In genomic region chr1:84141177-84142003, GRCh38 we compare ENCODE assay signal across 2 cellular contexts.
TF ChIP-seq lines count a peak whose summit lies in the region.

No MANE protein-coding gene starts in this region.

TF ChIP-seq in liver, 16 proteins besides CTCF, POLR2A, EP300 and RAD21 (continued from another document):
- TF ChIP-seq GABPA (IDR thresholded peaks at IDR 0.05 in 1 of 2, conservative IDR thresholded peaks at IDR 0.05 in 1 of 2) (no peak), FOXA1 (IDR thresholded peaks at IDR 0.05) (no peak), ATF3 (IDR thresholded peaks at IDR 0.05) (no peak), TAF1 (conservative IDR thresholded peaks at IDR 0.05) (no peak), HNF4G (IDR thresholded peaks at IDR 0.05) (no peak), NR2F2 (IDR thresholded peaks at IDR 0.05) (no peak), JUND (IDR thresholded peaks at IDR 0.05) (no peak), RXRA (IDR thresholded peaks at IDR 0.05) (no peak), SP1 (IDR thresholded peaks at IDR 0.05) (no peak), FOXA2 (IDR thresholded peaks at IDR 0.05) (no peak)
- TF ChIP-seq, protein P1, sequence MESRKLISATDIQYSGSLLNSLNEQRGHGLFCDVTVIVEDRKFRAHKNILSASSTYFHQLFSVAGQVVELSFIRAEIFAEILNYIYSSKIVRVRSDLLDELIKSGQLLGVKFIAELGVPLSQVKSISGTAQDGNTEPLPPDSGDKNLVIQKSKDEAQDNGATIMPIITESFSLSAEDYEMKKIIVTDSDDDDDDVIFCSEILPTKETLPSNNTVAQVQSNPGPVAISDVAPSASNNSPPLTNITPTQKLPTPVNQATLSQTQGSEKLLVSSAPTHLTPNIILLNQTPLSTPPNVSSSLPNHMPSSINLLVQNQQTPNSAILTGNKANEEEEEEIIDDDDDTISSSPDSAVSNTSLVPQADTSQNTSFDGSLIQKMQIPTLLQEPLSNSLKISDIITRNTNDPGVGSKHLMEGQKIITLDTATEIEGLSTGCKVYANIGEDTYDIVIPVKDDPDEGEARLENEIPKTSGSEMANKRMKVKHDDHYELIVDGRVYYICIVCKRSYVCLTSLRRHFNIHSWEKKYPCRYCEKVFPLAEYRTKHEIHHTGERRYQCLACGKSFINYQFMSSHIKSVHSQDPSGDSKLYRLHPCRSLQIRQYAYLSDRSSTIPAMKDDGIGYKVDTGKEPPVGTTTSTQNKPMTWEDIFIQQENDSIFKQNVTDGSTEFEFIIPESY (IDR thresholded peaks at IDR 0.05), result no peak
- TF ChIP-seq, protein P2, sequence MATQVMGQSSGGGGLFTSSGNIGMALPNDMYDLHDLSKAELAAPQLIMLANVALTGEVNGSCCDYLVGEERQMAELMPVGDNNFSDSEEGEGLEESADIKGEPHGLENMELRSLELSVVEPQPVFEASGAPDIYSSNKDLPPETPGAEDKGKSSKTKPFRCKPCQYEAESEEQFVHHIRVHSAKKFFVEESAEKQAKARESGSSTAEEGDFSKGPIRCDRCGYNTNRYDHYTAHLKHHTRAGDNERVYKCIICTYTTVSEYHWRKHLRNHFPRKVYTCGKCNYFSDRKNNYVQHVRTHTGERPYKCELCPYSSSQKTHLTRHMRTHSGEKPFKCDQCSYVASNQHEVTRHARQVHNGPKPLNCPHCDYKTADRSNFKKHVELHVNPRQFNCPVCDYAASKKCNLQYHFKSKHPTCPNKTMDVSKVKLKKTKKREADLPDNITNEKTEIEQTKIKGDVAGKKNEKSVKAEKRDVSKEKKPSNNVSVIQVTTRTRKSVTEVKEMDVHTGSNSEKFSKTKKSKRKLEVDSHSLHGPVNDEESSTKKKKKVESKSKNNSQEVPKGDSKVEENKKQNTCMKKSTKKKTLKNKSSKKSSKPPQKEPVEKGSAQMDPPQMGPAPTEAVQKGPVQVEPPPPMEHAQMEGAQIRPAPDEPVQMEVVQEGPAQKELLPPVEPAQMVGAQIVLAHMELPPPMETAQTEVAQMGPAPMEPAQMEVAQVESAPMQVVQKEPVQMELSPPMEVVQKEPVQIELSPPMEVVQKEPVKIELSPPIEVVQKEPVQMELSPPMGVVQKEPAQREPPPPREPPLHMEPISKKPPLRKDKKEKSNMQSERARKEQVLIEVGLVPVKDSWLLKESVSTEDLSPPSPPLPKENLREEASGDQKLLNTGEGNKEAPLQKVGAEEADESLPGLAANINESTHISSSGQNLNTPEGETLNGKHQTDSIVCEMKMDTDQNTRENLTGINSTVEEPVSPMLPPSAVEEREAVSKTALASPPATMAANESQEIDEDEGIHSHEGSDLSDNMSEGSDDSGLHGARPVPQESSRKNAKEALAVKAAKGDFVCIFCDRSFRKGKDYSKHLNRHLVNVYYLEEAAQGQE (IDR thresholded peaks at IDR 0.05), result no peak

TF ChIP-seq in HepG2, 621 proteins besides CTCF, POLR2A, EP300 and RAD21 (continued from another document):
- TF ChIP-seq FOXP4 (CRISPR knock-in tag; IDR thresholded peaks at IDR 0.05), result no peak
- no peak for TF ChIP-seq PPARG (CRISPR knock-in tag; conservative IDR thresholded peaks at IDR 0.05)
- no peak for TF ChIP-seq ZEB1 (IDR thresholded peaks at IDR 0.05; ENCODE audit: insufficient replicate concordance, low read depth)
- TF ChIP-seq BRD4 (CRISPR knock-in tag; IDR thresholded peaks at IDR 0.05), result no peak
- TF ChIP-seq, protein P3, sequence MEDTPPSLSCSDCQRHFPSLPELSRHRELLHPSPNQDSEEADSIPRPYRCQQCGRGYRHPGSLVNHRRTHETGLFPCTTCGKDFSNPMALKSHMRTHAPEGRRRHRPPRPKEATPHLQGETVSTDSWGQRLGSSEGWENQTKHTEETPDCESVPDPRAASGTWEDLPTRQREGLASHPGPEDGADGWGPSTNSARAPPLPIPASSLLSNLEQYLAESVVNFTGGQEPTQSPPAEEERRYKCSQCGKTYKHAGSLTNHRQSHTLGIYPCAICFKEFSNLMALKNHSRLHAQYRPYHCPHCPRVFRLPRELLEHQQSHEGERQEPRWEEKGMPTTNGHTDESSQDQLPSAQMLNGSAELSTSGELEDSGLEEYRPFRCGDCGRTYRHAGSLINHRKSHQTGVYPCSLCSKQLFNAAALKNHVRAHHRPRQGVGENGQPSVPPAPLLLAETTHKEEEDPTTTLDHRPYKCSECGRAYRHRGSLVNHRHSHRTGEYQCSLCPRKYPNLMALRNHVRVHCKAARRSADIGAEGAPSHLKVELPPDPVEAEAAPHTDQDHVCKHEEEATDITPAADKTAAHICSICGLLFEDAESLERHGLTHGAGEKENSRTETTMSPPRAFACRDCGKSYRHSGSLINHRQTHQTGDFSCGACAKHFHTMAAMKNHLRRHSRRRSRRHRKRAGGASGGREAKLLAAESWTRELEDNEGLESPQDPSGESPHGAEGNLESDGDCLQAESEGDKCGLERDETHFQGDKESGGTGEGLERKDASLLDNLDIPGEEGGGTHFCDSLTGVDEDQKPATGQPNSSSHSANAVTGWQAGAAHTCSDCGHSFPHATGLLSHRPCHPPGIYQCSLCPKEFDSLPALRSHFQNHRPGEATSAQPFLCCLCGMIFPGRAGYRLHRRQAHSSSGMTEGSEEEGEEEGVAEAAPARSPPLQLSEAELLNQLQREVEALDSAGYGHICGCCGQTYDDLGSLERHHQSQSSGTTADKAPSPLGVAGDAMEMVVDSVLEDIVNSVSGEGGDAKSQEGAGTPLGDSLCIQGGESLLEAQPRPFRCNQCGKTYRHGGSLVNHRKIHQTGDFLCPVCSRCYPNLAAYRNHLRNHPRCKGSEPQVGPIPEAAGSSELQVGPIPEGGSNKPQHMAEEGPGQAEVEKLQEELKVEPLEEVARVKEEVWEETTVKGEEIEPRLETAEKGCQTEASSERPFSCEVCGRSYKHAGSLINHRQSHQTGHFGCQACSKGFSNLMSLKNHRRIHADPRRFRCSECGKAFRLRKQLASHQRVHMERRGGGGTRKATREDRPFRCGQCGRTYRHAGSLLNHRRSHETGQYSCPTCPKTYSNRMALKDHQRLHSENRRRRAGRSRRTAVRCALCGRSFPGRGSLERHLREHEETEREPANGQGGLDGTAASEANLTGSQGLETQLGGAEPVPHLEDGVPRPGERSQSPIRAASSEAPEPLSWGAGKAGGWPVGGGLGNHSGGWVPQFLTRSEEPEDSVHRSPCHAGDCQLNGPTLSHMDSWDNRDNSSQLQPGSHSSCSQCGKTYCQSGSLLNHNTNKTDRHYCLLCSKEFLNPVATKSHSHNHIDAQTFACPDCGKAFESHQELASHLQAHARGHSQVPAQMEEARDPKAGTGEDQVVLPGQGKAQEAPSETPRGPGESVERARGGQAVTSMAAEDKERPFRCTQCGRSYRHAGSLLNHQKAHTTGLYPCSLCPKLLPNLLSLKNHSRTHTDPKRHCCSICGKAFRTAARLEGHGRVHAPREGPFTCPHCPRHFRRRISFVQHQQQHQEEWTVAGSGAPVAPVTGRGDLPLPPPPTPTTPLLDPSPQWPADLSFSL (CRISPR knock-in tag; IDR thresholded peaks at IDR 0.05), result no peak
- no peak for TF ChIP-seq HNF4G (IDR thresholded peaks at IDR 0.05; ENCODE audit: borderline replicate concordance, low read depth, low read length)
- no peak for TF ChIP-seq HNF4G (CRISPR knock-in tag; IDR thresholded peaks at IDR 0.05; ENCODE audit: borderline replicate concordance, low read depth)
- TF ChIP-seq ZBTB7B (CRISPR knock-in tag; IDR thresholded peaks at IDR 0.05), result no peak
- TF ChIP-seq ZFP91 (CRISPR knock-in tag; IDR thresholded peaks at IDR 0.05; ENCODE audit: borderline replicate concordance), result no peak
- TF ChIP-seq ZNF790 (CRISPR knock-in tag; IDR thresholded peaks at IDR 0.05; ENCODE audit: borderline replicate concordance), result no peak
- TF ChIP-seq ZNF253 (CRISPR knock-in tag; IDR thresholded peaks at IDR 0.05; ENCODE audit: borderline replicate concordance), result no peak
- TF ChIP-seq FOXP1 (IDR thresholded peaks at IDR 0.05), result no peak
- no peak for TF ChIP-seq FOXP1 (CRISPR knock-in tag; IDR thresholded peaks at IDR 0.05)
